In the genomic region with DNA sequence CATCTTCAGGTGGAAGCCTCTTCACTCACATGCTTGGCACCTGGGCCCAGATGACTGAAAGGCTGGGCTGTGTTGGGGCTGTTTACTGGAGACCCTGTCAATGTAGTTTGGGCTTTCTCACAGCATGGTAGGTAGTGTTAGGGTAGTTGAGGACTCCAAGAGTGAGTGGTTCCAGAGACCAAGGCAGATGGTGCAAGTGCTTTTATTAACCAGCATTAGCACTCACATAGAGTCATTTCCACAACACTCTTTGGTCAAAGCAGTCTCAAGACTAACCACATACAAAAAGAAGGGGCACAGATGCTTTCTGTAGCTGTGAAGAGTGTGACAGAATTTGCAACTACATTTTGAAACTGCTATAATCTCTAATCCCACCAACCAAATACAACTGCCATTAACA, we compare ENCODE assay signal across 14 cellular contexts.
A peak's percentile ranks its signal among the peaks of the same experiment; 100 is the strongest.
DNase-seq lines count a peak whose midpoint lies in the region; ATAC-seq, FAIRE-seq and TF ChIP-seq lines count a peak whose summit lies in the region.
"Had no signal": no experiment of that assay in that cellular context is flagged by ENCODE, and none has a peak within 500 bp of the region (broad histone marks: within the 10 kb centered on the region; RNA-seq: fewer than 3 reads in every experiment).

No MANE protein-coding gene starts in this region.

- no peaks in the 10 kb centered on the region for H3K79me2 ChIP-seq in MM.1S (ENCODE audit: low read length)

- no peak for TF ChIP-seq CTCF in MM.1S (IDR thresholded peaks at IDR 0.05; ENCODE audit: low read length)

- no peaks in the 10 kb centered on the region for H3K9me2 ChIP-seq in MM.1S (replicated peaks; ENCODE audit: insufficient read depth, low read length)

- H3K9ac ChIP-seq in MM.1S (ENCODE audit: low read length) = no peak overlapping the region

- no peaks in the 10 kb centered on the region for H3K4me1 ChIP-seq in MM.1S (ENCODE audit: low read length)
- H3K4me1 ChIP-seq: left lung had no signal

- no peak overlapping the region for H3K4me2 ChIP-seq in MM.1S (ENCODE audit: low read depth, low read length)

- no peak overlapping the region for H3K27ac ChIP-seq in MM.1S (ENCODE audit: low read length)
- H3K27ac ChIP-seq: left lung had no signal

- peak; percentile 62 for FAIRE-seq in GM18507 (lab: Jason Lieb, UNC)

- H3K9me3 ChIP-seq in MM.1S (replicated peaks; ENCODE audit: insufficient read depth, low read length) = no peaks in the 10 kb centered on the region

- H3K27me3 ChIP-seq in MM.1S (replicated peaks; ENCODE audit: insufficient read depth, low read length) = no peaks in the 10 kb centered on the region
- H3K27me3 ChIP-seq: left lung had no signal

- DNase-seq in GM18507 (ENCODE audit: extremely low spot score, insufficient read length, low read depth) = no peak
- DNase-seq in MM.1S = no peak
- DNase-seq in medulla oblongata (ENCODE audit: extremely low spot score) = no peak
- no peak for DNase-seq in NCI-H2196 (lab: John Stamatoyannopoulos, UW; ENCODE audit: unreplicated experiment)
- DNase-seq in glomerular visceral epithelial cell (ENCODE audit: extremely low spot score) = no peak
- DNase-seq: dermis blood vessel endothelial cell; glutamatergic neuron; left lung; NCI-H1436; stimulated activated CD4-positive, alpha-beta T cell treated with anti-CD3 and anti-CD28 coated beads, Interleukin-15, amount 100 ng/mL, for 24 hours; stimulated activated naive CD4-positive, alpha-beta T cell treated with Interleukin-2 at 50 U/mL for 16 hours had no signal

- H4K20me1 ChIP-seq in MM.1S (ENCODE audit: insufficient read depth, low read length) = no peaks in the 10 kb centered on the region

- ATAC-seq in GM19455 (IDR thresholded peaks at IDR 0.05; ENCODE audit: unreplicated experiment) (peak; percentile 95), HG02884 (IDR thresholded peaks at IDR 0.05; ENCODE audit: unreplicated experiment) (peak; percentile 92), HG03558 (IDR thresholded peaks at IDR 0.05; ENCODE audit: extremely low read depth, unreplicated experiment) (peak; percentile 95)
- ATAC-seq: left lung had no signal

- no peaks in the 10 kb centered on the region for H3F3A ChIP-seq in MM.1S (ENCODE audit: insufficient read depth, low read length)

- H2AFZ ChIP-seq in MM.1S (ENCODE audit: low read length) = no peak overlapping the region

- no peak overlapping the region for H3K4me3 ChIP-seq in MM.1S (ENCODE audit: low read length)
- H3K4me3 ChIP-seq: left lung had no signal

- no peaks in the 10 kb centered on the region for H3K36me3 ChIP-seq in MM.1S (replicated peaks; ENCODE audit: insufficient read depth, low read length)
- H3K36me3 ChIP-seq: left lung had no signal
